17 cellular contexts compared by ENCODE assay signal in genomic region chr5:113156271-113156878, GRCh38.
DNase-seq lines count a peak whose midpoint lies in the region; ATAC-seq and TF ChIP-seq lines count a peak whose summit lies in the region.
"Had no signal": no experiment of that assay in that cellular context is flagged by ENCODE, and none has a peak within 500 bp of the region (broad histone marks: within the 10 kb centered on the region; RNA-seq: fewer than 3 reads in every experiment).

No MANE protein-coding gene starts in this region.

- H3K9me3 ChIP-seq in HEK293 (ENCODE audit: control insufficient read depth, insufficient read depth, low read depth, low read length) (no peaks in the 10 kb centered on the region), WERI-Rb-1 (ENCODE audit: severe bottlenecking) (no peaks in the 10 kb centered on the region)
- H3K9me3 ChIP-seq: A549, BE2C had no signal

- ATAC-seq in HG03095 (IDR thresholded peaks at IDR 0.05; ENCODE audit: unreplicated experiment): no peak
- ATAC-seq in effector memory CD8-positive, alpha-beta T cell (replicated peaks): no peak
- ATAC-seq: A549 had no signal

- H3K9me3 Mint-ChIP-seq in progenitor cell of endocrine pancreas (ENCODE audit: low read depth): peaks cover 3% of the 10 kb centered on the region
- no peaks in the 10 kb centered on the region for H3K9me3 Mint-ChIP-seq in effector memory CD8-positive, alpha-beta T cell
- H3K9me3 Mint-ChIP-seq: CD4-positive, alpha-beta memory T cell had no signal

- no peaks in the 10 kb centered on the region for H3K27me3 ChIP-seq in WERI-Rb-1 (ENCODE audit: insufficient read depth, low read depth, severe bottlenecking)
- H3K27me3 ChIP-seq: BE2C had no signal

- H3K36me3 ChIP-seq in HEK293 (ENCODE audit: control insufficient read depth in 2 of 2, insufficient read depth in 1 of 2, low read length in 2 of 2) (no peaks in the 10 kb centered on the region), WERI-Rb-1 (peaks cover 99% of the 10 kb centered on the region)

- H3K4me3 ChIP-seq in HEK293 (ENCODE audit: low read depth, low read length) (no peak overlapping the region), WERI-Rb-1 (ENCODE audit: low read depth, low read length) (no peak overlapping the region), fibroblast of villous mesenchyme (ENCODE audit: low read depth, low read length) (no peak overlapping the region)
- H3K4me3 ChIP-seq: A549, GM23248 had no signal

- CTCF ChIA-PET in HEK293 (lab: Yijun Ruan, JAX): no interaction called here

- no peaks in the 10 kb centered on the region for H3K36me3 Mint-ChIP-seq in progenitor cell of endocrine pancreas (ENCODE audit: insufficient read depth)
- no peaks in the 10 kb centered on the region for H3K36me3 Mint-ChIP-seq in effector memory CD8-positive, alpha-beta T cell (ENCODE audit: insufficient read depth)

- H3K27ac ChIP-seq in HEK293 (ENCODE audit: extremely low read depth, low read depth, low read length): no peak overlapping the region
- peak overlapping the region; percentile 34; the same call in 1 of the 2 replicates for H3K27ac ChIP-seq in WERI-Rb-1
- H3K27ac ChIP-seq: A549, C4-2B, GM23248, HL-60 had no signal

- TF ChIP-seq CTCF in HEK293 (tag by site-specific recombination; IDR thresholded peaks at IDR 0.05) (no peak), WERI-Rb-1 (IDR thresholded peaks at IDR 0.05; ENCODE audit: low read depth, low read length) (no peak), fibroblast of villous mesenchyme (IDR thresholded peaks at IDR 0.05; ENCODE audit: insufficient read depth, low read depth, low read length) (no peak), progenitor cell of endocrine pancreas (IDR thresholded peaks at IDR 0.05; ENCODE audit: unreplicated experiment) (no peak)

- H3K27me3 Mint-ChIP-seq in progenitor cell of endocrine pancreas: no peaks in the 10 kb centered on the region
- H3K27me3 Mint-ChIP-seq in effector memory CD8-positive, alpha-beta T cell: no peaks in the 10 kb centered on the region
- H3K27me3 Mint-ChIP-seq: CD4-positive, alpha-beta memory T cell had no signal

- H3K4me1 Mint-ChIP-seq in progenitor cell of endocrine pancreas (ENCODE audit: low read depth): peaks cover 12% of the 10 kb centered on the region
- H3K4me1 Mint-ChIP-seq in effector memory CD8-positive, alpha-beta T cell (ENCODE audit: low read depth in 2 of 2): no peaks in the 10 kb centered on the region
- H3K4me1 Mint-ChIP-seq: CD4-positive, alpha-beta memory T cell had no signal

- H3K4me1 ChIP-seq in HEK293 (ENCODE audit: control insufficient read depth, insufficient read depth, low read length): no peaks in the 10 kb centered on the region; the same call in 1 of the 2 replicates
- H3K4me1 ChIP-seq: A549 had no signal

- DNase-seq in WERI-Rb-1 (no peak), fibroblast of villous mesenchyme (ENCODE audit: low read depth) (peak; percentile 62), progenitor cell of endocrine pancreas (ENCODE audit: low spot score, unreplicated experiment) (no peak), T-helper 1 cell (no peak)
- DNase-seq in effector memory CD8-positive, alpha-beta T cell: no peak
- DNase-seq: BE2C; CD4-positive, alpha-beta memory T cell; DMS79; EL; GF-D8; GM23248; KBM-7 had no signal

- H3K4me3 Mint-ChIP-seq in progenitor cell of endocrine pancreas (ENCODE audit: low read depth): no peak overlapping the region
- H3K4me3 Mint-ChIP-seq in effector memory CD8-positive, alpha-beta T cell: no peak overlapping the region
- H3K4me3 Mint-ChIP-seq: CD4-positive, alpha-beta memory T cell had no signal

- H3K27ac Mint-ChIP-seq in progenitor cell of endocrine pancreas: peak overlapping the region; percentile 34
- no peak overlapping the region for H3K27ac Mint-ChIP-seq in effector memory CD8-positive, alpha-beta T cell
- H3K27ac Mint-ChIP-seq: CD4-positive, alpha-beta memory T cell had no signal

- POLR2A ChIA-PET in HEK293 (lab: Yijun Ruan, JAX): no interaction called here

TF ChIP-seq in HEK293, 187 proteins besides CTCF, POLR2A, EP300 and RAD21:
- TF ChIP-seq ZNF558 (tag by site-specific recombination; IDR thresholded peaks at IDR 0.05) (peak; percentile 93), ZNF585B (tag by site-specific recombination; IDR thresholded peaks at IDR 0.05) (no peak)
